ENCODE assay signal across 26 cellular contexts in genomic region chr9:134785325-134786108, GRCh38.
DNase-seq lines count a peak whose midpoint lies in the region; ATAC-seq and TF ChIP-seq lines count a peak whose summit lies in the region.
"Had no signal": no experiment of that assay in that cellular context is flagged by ENCODE, and none has a peak within 500 bp of the region (broad histone marks: within the 10 kb centered on the region; RNA-seq: fewer than 3 reads in every experiment).

No MANE protein-coding gene starts in this region.

- POLR2A ChIA-PET in HEK293T (lab: Yijun Ruan, JAX): no interaction called here

- H4K91ac ChIP-seq in trophoblast cell (ENCODE audit: low read depth, low read length): no peak overlapping the region

- DNase-seq in BE2C: peak; percentile 56
- peak in 5 of 7 donors; percentile 34 to 72 (median 45) for DNase-seq in adrenal gland
- peak in 1 of 2 donors; percentile 63 for DNase-seq in cardiac muscle cell (ENCODE audit: low read depth in 1 of 2, low spot score in 1 of 2)
- no peak for DNase-seq in trophoblast cell
- no peak for DNase-seq in kidney tubule cell (ENCODE audit: low spot score)
- no peak for DNase-seq in foreskin keratinocyte
- no peak for DNase-seq in HEK293T (ENCODE audit: extremely low spot score)
- DNase-seq: ACHN; activated CD4-positive, alpha-beta T cell treated with anti-CD3 and anti-CD28 coated beads for 36 hours; activated naive CD8-positive, alpha-beta T cell treated with anti-CD3 and anti-CD28 coated beads, Interleukin-2, amount 10 ng/mL, durations not matched to agents 7 days and 5 days; DMS153; esophagus squamous epithelium; GDM1; midbrain; NCI-H2029; nephron progenitor cell; RPMI8226; stimulated activated CD4-positive, alpha-beta T cell treated with anti-CD3 and anti-CD28 coated beads, Interleukin-12 subunit alpha, Interleukin-12 subunit beta, amount 100 ng/mL, for 4 hours; SW 1271 had no signal

- H3K27me3 ChIP-seq in BE2C (no peaks in the 10 kb centered on the region), adrenal gland (no peaks in the 10 kb centered on the region), cardiac muscle cell (no peaks in the 10 kb centered on the region), trophoblast cell (ENCODE audit: insufficient read depth, low read length) (no peaks in the 10 kb centered on the region), foreskin keratinocyte (no peaks in the 10 kb centered on the region)
- H3K27me3 ChIP-seq: hepatocyte had no signal

- H4K12ac ChIP-seq in trophoblast cell (ENCODE audit: low read depth, low read length): no peak overlapping the region

- no peak overlapping the region for H3K14ac ChIP-seq in trophoblast cell (ENCODE audit: low read length)

- TF ChIP-seq POLR2A in adrenal gland (IDR thresholded peaks at IDR 0.05): no peak

- H3K9ac ChIP-seq in trophoblast cell (ENCODE audit: low read length): no peak overlapping the region
- H3K9ac ChIP-seq: KMS-11 had no signal

- H4K8ac ChIP-seq in trophoblast cell (ENCODE audit: low read depth, low read length): no peak overlapping the region

- H2AK5ac ChIP-seq in trophoblast cell (ENCODE audit: low read length): no peak overlapping the region

- ATAC-seq in foreskin keratinocyte: no peak
- ATAC-seq in GM18519 (IDR thresholded peaks at IDR 0.05; ENCODE audit: low FRiP score, unreplicated experiment): no peak
- ATAC-seq: activated CD4-positive, alpha-beta T cell treated with anti-CD3 and anti-CD28 coated beads for 36 hours; activated T-helper 17 cell treated with anti-CD3 and anti-CD28 coated beads, Interleukin-2, amount 50 U/mL, for 72 hours had no signal

- H3K27ac ChIP-seq in adrenal gland: peak overlapping the region in 1 of 5 donors; percentile 73
- H3K27ac ChIP-seq in cardiac muscle cell: peak overlapping the region; percentile 72
- H3K27ac ChIP-seq in trophoblast cell (ENCODE audit: low read depth, low read length): no peak overlapping the region
- no peak overlapping the region for H3K27ac ChIP-seq in foreskin keratinocyte
- H3K27ac ChIP-seq: breast epithelium, hepatocyte, KMS-11, prostate gland, suprapubic skin had no signal

- H3K9me3 ChIP-seq in BE2C (no peaks in the 10 kb centered on the region), adrenal gland (replicated peaks in 1 of 3) (no peaks in the 10 kb centered on the region), cardiac muscle cell (ENCODE audit: low read depth) (no peaks in the 10 kb centered on the region), trophoblast cell (ENCODE audit: insufficient read depth, low read depth, low read length) (peaks cover 4% of the 10 kb centered on the region)
- H3K9me3 ChIP-seq: breast epithelium, esophagus squamous epithelium, prostate gland, suprapubic skin had no signal

- CTCF ChIA-PET in HEK293T (lab: Yijun Ruan, JAX): interaction anchor here (0.6 kb wide), 1 partner anchor 268 kb away, joined by 5 read pairs; no protein-coding TSS in a partner anchor

- no peak overlapping the region for H3K23ac ChIP-seq in trophoblast cell (ENCODE audit: low read length)

- H3K79me1 ChIP-seq in trophoblast cell (ENCODE audit: low read length): no peaks in the 10 kb centered on the region

- H3K4me1 ChIP-seq in BE2C (peaks cover 5% of the 10 kb centered on the region; the same call in 1 of the 2 replicates), adrenal gland (replicated peaks in 1 of 2) (no peaks in the 10 kb centered on the region), cardiac muscle cell (ENCODE audit: low read depth) (peaks cover 23% of the 10 kb centered on the region), trophoblast cell (ENCODE audit: control insufficient read depth in 1 of 2, insufficient read depth in 2 of 2, low read length in 2 of 2) (no peaks in the 10 kb centered on the region), foreskin keratinocyte (no peaks in the 10 kb centered on the region)
- H3K4me1 ChIP-seq: prostate gland had no signal

- H2BK5ac ChIP-seq in trophoblast cell (ENCODE audit: low read depth, low read length, poor library complexity): no peak overlapping the region

- no peak overlapping the region for H3K4me2 ChIP-seq in trophoblast cell (ENCODE audit: low read length)
- H3K4me2 ChIP-seq: hepatocyte, KMS-11 had no signal

- H3K36me3 ChIP-seq in BE2C: no peaks in the 10 kb centered on the region
- no peaks in the 10 kb centered on the region for H3K36me3 ChIP-seq in adrenal gland (replicated peaks in 1 of 2)
- no peaks in the 10 kb centered on the region for H3K36me3 ChIP-seq in cardiac muscle cell
- peaks cover 81 to 92% of the 10 kb centered on the region in 2 experiments for H3K36me3 ChIP-seq in trophoblast cell (ENCODE audit: control insufficient read depth in 1 of 2, insufficient read depth in 2 of 2, low read length in 2 of 2)
- H3K36me3 ChIP-seq: breast epithelium, prostate gland had no signal

- H3K4ac ChIP-seq in trophoblast cell (ENCODE audit: low read depth, low read length): no peak overlapping the region

- H2BK12ac ChIP-seq in trophoblast cell (ENCODE audit: low read length): no peak overlapping the region

- no peak overlapping the region for H3K18ac ChIP-seq in trophoblast cell (ENCODE audit: low read length)

- intact Hi-C loops in adrenal gland (cut with DNase I): no loop called here

- no peak overlapping the region for H2BK120ac ChIP-seq in trophoblast cell (ENCODE audit: insufficient read depth, low read length, poor library complexity)

- H3K79me2 ChIP-seq in trophoblast cell (ENCODE audit: control insufficient read depth, insufficient read depth, low read length, poor library complexity): no peaks in the 10 kb centered on the region
- H3K79me2 ChIP-seq: hepatocyte had no signal

- 71 to 83% (median 77%) methylated on average over 17 to 23 of the region's 23 CpGs for WGBS in adrenal gland, 4 donors
- no CpG with 5 or more reads among the region's 23 CpGs for WGBS in trophoblast cell (ENCODE audit: extremely low coverage, insufficient coverage, insufficient read length)

- H3K4me3 ChIP-seq in BE2C (ENCODE audit: low read depth, low read length): no peak overlapping the region
- no peak overlapping the region for H3K4me3 ChIP-seq in adrenal gland
- no peak overlapping the region for H3K4me3 ChIP-seq in cardiac muscle cell
- peak overlapping the region; percentile 23 for H3K4me3 ChIP-seq in trophoblast cell (ENCODE audit: low read depth, low read length)
- H3K4me3 ChIP-seq: breast epithelium, esophagus squamous epithelium, hepatocyte, prostate gland, suprapubic skin had no signal

- H2AFZ ChIP-seq in trophoblast cell (ENCODE audit: insufficient read depth, low read length, poor library complexity): no peak overlapping the region
- H2AFZ ChIP-seq: hepatocyte had no signal

- TF ChIP-seq CTCF in BE2C (IDR thresholded peaks at IDR 0.05; ENCODE audit: low read depth, low read length) (no peak), adrenal gland (IDR thresholded peaks at IDR 0.05) (no peak), cardiac muscle cell (IDR thresholded peaks at IDR 0.05; ENCODE audit: low read depth, low read length) (no peak), foreskin keratinocyte (conservative IDR thresholded peaks at IDR 0.05) (no peak)

TF ChIP-seq in HEK293T, 16 proteins besides CTCF, POLR2A, EP300 and RAD21:
- TF ChIP-seq SP1 (IDR thresholded peaks at IDR 0.05) (no peak), L3MBTL2 (conservative IDR thresholded peaks at IDR 0.05) (no peak), TARDBP (IDR thresholded peaks at IDR 0.05) (no peak), CTBP1 (IDR thresholded peaks at IDR 0.05; ENCODE audit: borderline replicate concordance) (no peak), ELF4 (IDR thresholded peaks at IDR 0.05) (no peak), FOXK2 (IDR thresholded peaks at IDR 0.05) (no peak), FOXA1 (IDR thresholded peaks at IDR 0.05) (no peak), SUZ12 (IDR thresholded peaks at IDR 0.05) (no peak), BHLHE40 (IDR thresholded peaks at IDR 0.05; ENCODE audit: borderline replicate concordance) (no peak), FOXM1 (IDR thresholded peaks at IDR 0.05; ENCODE audit: borderline replicate concordance) (no peak), ARNT (IDR thresholded peaks at IDR 0.05) (no peak), NFRKB (IDR thresholded peaks at IDR 0.05) (no peak), LEF1 (IDR thresholded peaks at IDR 0.05; ENCODE audit: borderline replicate concordance) (no peak), ZNF384 (IDR thresholded peaks at IDR 0.05) (no peak), HDGF (IDR thresholded peaks at IDR 0.05; ENCODE audit: borderline replicate concordance) (no peak)
- TF ChIP-seq, protein P1, sequence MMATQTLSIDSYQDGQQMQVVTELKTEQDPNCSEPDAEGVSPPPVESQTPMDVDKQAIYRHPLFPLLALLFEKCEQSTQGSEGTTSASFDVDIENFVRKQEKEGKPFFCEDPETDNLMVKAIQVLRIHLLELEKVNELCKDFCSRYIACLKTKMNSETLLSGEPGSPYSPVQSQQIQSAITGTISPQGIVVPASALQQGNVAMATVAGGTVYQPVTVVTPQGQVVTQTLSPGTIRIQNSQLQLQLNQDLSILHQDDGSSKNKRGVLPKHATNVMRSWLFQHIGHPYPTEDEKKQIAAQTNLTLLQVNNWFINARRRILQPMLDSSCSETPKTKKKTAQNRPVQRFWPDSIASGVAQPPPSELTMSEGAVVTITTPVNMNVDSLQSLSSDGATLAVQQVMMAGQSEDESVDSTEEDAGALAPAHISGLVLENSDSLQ (IDR thresholded peaks at IDR 0.05): no peak

Comparison
In these comparisons a context has a peak if more than half of its experiments do, and no peak if none do; other contexts are left out.
1. DNase-seq: peak in BE2C (single experiment) and adrenal gland (5 of 7); none in trophoblast cell (0 of 2), kidney tubule cell (single experiment), foreskin keratinocyte (0 of 2) and HEK293T (single experiment).